ENCODE assay signal across 8 cellular contexts in genomic region chr4:174120446-174121142, GRCh38.
DNase-seq lines count a peak whose midpoint lies in the region; FAIRE-seq and TF ChIP-seq lines count a peak whose summit lies in the region.

No MANE protein-coding gene starts in this region.

- 14 to 16% (median 16%) methylated on average over 19 of the region's 19 CpGs for WGBS in spleen, 5 donors

- H3K27ac ChIP-seq in caudate nucleus (ENCODE audit: low read depth, low read length) (no peak overlapping the region), spleen (no peak overlapping the region)

- H3K9me3 Mint-ChIP-seq in activated CD4-positive, alpha-beta memory T cell treated with anti-CD3 and anti-CD28 coated beads for 36 hours: no peaks in the 10 kb centered on the region
- no peaks in the 10 kb centered on the region for H3K9me3 Mint-ChIP-seq in activated CD4-positive, alpha-beta memory T cell treated with anti-CD3 and anti-CD28 coated beads, Interleukin-2, amount 10 ng/mL, durations not matched to agents 7 days and 5 days

- peak; percentile 16 for DNase-seq in activated CD4-positive, alpha-beta memory T cell treated with anti-CD3 and anti-CD28 coated beads for 36 hours
- no peak for DNase-seq in activated CD4-positive, alpha-beta memory T cell treated with anti-CD3 and anti-CD28 coated beads, Interleukin-2, amount 10 ng/mL, durations not matched to agents 7 days and 5 days
- peak; percentile 22 for DNase-seq in HPDE6-E6E7 (ENCODE audit: extremely low spot score)
- DNase-seq in NT2/D1 (ENCODE audit: low read depth, low spot score): peak; percentile 22
- peak in 47 of 61 donors; percentile 1 to 76 (median 27) for DNase-seq in caudate nucleus (lab: John Stamatoyannopoulos, UW)
- no peak for DNase-seq in spleen
- no peak for DNase-seq in activated CD4-positive, CD25-positive, alpha-beta regulatory T cell (lab: John Stamatoyannopoulos, UW)

- H3K4me1 Mint-ChIP-seq in activated CD4-positive, alpha-beta memory T cell treated with anti-CD3 and anti-CD28 coated beads for 36 hours (ENCODE audit: low read depth): no peaks in the 10 kb centered on the region
- peaks cover 3% of the 10 kb centered on the region for H3K4me1 Mint-ChIP-seq in activated CD4-positive, alpha-beta memory T cell treated with anti-CD3 and anti-CD28 coated beads, Interleukin-2, amount 10 ng/mL, durations not matched to agents 7 days and 5 days

- no peaks in the 10 kb centered on the region for H3K36me3 ChIP-seq in NT2/D1 (ENCODE audit: insufficient read depth, insufficient read length, low read length)
- H3K36me3 ChIP-seq in spleen: no peaks in the 10 kb centered on the region

- peak; percentile 97 for FAIRE-seq in islet of Langerhans (lab: Jason Lieb, UNC)

- TF ChIP-seq POLR2A in spleen (IDR thresholded peaks at IDR 0.05): no peak

- no peak overlapping the region for H3K4me3 Mint-ChIP-seq in activated CD4-positive, alpha-beta memory T cell treated with anti-CD3 and anti-CD28 coated beads for 36 hours
- H3K4me3 Mint-ChIP-seq in activated CD4-positive, alpha-beta memory T cell treated with anti-CD3 and anti-CD28 coated beads, Interleukin-2, amount 10 ng/mL, durations not matched to agents 7 days and 5 days: no peak overlapping the region

- CTCF ChIA-PET in activated CD4-positive, alpha-beta memory T cell treated with anti-CD3 and anti-CD28 coated beads for 36 hours (lab: Charles Lee): interaction anchor here (0.7 to 1.9 kb wide), 6 partner anchors 10 to 618 kb away, joined by 3 to 7 read pairs (median 3); no protein-coding TSS in a partner anchor
- CTCF ChIA-PET in activated CD4-positive, alpha-beta memory T cell treated with anti-CD3 and anti-CD28 coated beads, Interleukin-2, amount 10 ng/mL, durations not matched to agents 7 days and 5 days (lab: Charles Lee): interaction anchor here (0.8 to 1.6 kb wide), 4 partner anchors 10 to 615 kb away, joined by 3 to 11 read pairs (median 4); no protein-coding TSS in a partner anchor

- H3K4me1 ChIP-seq in NT2/D1 (ENCODE audit: insufficient read depth, insufficient read length) (no peaks in the 10 kb centered on the region), spleen (peaks cover 0 to 10% (median 0%) of the 10 kb centered on the region in 6 donors)

- POLR2A ChIA-PET in activated CD4-positive, alpha-beta memory T cell treated with anti-CD3 and anti-CD28 coated beads for 36 hours (lab: Charles Lee): no interaction called here
- POLR2A ChIA-PET in activated CD4-positive, alpha-beta memory T cell treated with anti-CD3 and anti-CD28 coated beads, Interleukin-2, amount 10 ng/mL, durations not matched to agents 7 days and 5 days (lab: Charles Lee): no interaction called here

- intact Hi-C loops in activated CD4-positive, alpha-beta memory T cell treated with anti-CD3 and anti-CD28 coated beads for 36 hours (cut with micrococcal nuclease): loop anchor here (2.0 to 5.0 kb wide), 2 partner anchors 103 to 614 kb away; no protein-coding TSS in a partner anchor
- intact Hi-C loops in spleen (cut with DNase I; ENCODE audit: low total_unique reads): loop anchor here (10.0 kb wide), 1 partner anchor 616 kb away; no protein-coding TSS in a partner anchor

- H3K4me3 ChIP-seq in NT2/D1 (ENCODE audit: insufficient read length, low read depth) (no peak overlapping the region), spleen (peak overlapping the region in 2 of 8 donors; percentile 19 to 32)

- TF ChIP-seq CTCF in spleen (IDR thresholded peaks at IDR 0.05 in 8 of 11, conservative IDR thresholded peaks at IDR 0.05 in 3 of 11): peak in 7 of 11 experiments; percentile 36 to 62 (median 48)

- H3K9me3 ChIP-seq in NT2/D1 (ENCODE audit: insufficient read depth, low read length) (no peaks in the 10 kb centered on the region), spleen (no peaks in the 10 kb centered on the region)

- no peaks in the 10 kb centered on the region for H3K27me3 ChIP-seq in NT2/D1 (ENCODE audit: insufficient read depth, insufficient read length)
- H3K27me3 ChIP-seq in spleen (replicated peaks in 1 of 7): peaks cover 0 to 76% (median 3%) of the 10 kb centered on the region in 7 donors

- H3K27me3 Mint-ChIP-seq in activated CD4-positive, alpha-beta memory T cell treated with anti-CD3 and anti-CD28 coated beads for 36 hours: peaks cover 17% of the 10 kb centered on the region
- peaks cover 31% of the 10 kb centered on the region for H3K27me3 Mint-ChIP-seq in activated CD4-positive, alpha-beta memory T cell treated with anti-CD3 and anti-CD28 coated beads, Interleukin-2, amount 10 ng/mL, durations not matched to agents 7 days and 5 days

- H3K27ac Mint-ChIP-seq in activated CD4-positive, alpha-beta memory T cell treated with anti-CD3 and anti-CD28 coated beads for 36 hours: no peak overlapping the region
- no peak overlapping the region for H3K27ac Mint-ChIP-seq in activated CD4-positive, alpha-beta memory T cell treated with anti-CD3 and anti-CD28 coated beads, Interleukin-2, amount 10 ng/mL, durations not matched to agents 7 days and 5 days

- H3K9ac ChIP-seq in NT2/D1 (ENCODE audit: insufficient read length, low read depth): no peak overlapping the region

- H3K36me3 Mint-ChIP-seq in activated CD4-positive, alpha-beta memory T cell treated with anti-CD3 and anti-CD28 coated beads for 36 hours: no peaks in the 10 kb centered on the region
- H3K36me3 Mint-ChIP-seq in activated CD4-positive, alpha-beta memory T cell treated with anti-CD3 and anti-CD28 coated beads, Interleukin-2, amount 10 ng/mL, durations not matched to agents 7 days and 5 days (ENCODE audit: low read depth): no peaks in the 10 kb centered on the region

Comparison
In these comparisons a context has a peak if more than half of its experiments do, and no peak if none do; other contexts are left out.
1. DNase-seq: peak in activated CD4-positive, alpha-beta memory T cell treated with anti-CD3 and anti-CD28 coated beads for 36 hours (single experiment), HPDE6-E6E7 (single experiment), NT2/D1 (single experiment) and caudate nucleus (47 of 61); none in activated CD4-positive, alpha-beta memory T cell treated with anti-CD3 and anti-CD28 coated beads, Interleukin-2, amount 10 ng/mL, durations not matched to agents 7 days and 5 days (single experiment), spleen (single experiment) and activated CD4-positive, CD25-positive, alpha-beta regulatory T cell (0 of 4).